Comparison of ENCODE assay signal across 8 cellular contexts in the genomic region with DNA sequence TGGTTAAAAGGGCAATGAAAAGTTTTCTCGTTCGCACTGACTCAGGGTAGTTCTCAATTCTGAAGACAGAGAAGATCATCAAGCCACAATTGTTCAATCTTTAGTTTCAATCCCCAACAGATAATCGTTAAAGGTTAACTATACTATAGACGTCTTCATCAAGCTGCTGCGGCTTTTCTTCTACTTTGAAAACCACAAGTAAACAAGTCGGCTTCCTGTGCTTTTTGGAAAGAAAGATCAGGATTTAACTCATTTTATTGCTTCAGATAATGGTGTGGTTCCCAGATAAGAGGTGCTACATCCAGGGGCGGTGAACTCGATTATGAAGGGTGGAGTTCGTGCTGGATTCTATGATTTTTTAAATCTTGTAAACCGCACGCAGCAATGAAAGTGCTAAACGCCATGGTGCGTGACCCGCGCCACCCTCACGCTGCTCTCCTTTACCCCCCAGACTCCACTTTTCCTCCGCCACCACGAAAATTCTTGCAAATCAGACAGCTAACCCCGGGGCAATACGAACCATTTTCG. TPM values are rescaled to one million over a fixed set of nuclear protein-coding genes. Genes with fewer than 3 reads are reported as not detected.
A peak's percentile ranks its signal among the peaks of the same experiment; 100 is the strongest.
DNase-seq lines count a peak whose midpoint lies in the region; ATAC-seq and TF ChIP-seq lines count a peak whose summit lies in the region.

No MANE protein-coding gene starts in this region.

- 4% methylated on average over 21 of the region's 21 CpGs for WGBS in esophagus muscularis mucosa

- ATAC-seq in GM18873 (IDR thresholded peaks at IDR 0.05; ENCODE audit: low FRiP score, unreplicated experiment) = peak; percentile 42
- peak; percentile 39 for ATAC-seq in HG03097 (IDR thresholded peaks at IDR 0.05; ENCODE audit: low FRiP score, unreplicated experiment)

- H3K27me3 ChIP-seq in esophagus muscularis mucosa = peaks cover 0 to 53% (median 17%) of the 10 kb centered on the region in 4 donors
- H3K27me3 ChIP-seq in parathyroid adenoma (ENCODE audit: control insufficient read depth, insufficient read depth, low read length) = peaks cover 6% of the 10 kb centered on the region

- DNase-seq in RKO (ENCODE audit: low spot score) = peak; percentile 69
- DNase-seq in esophagus muscularis mucosa (ENCODE audit: extremely low spot score) = no peak
- DNase-seq in retina = no peak
- DNase-seq in activated CD4-positive, alpha-beta T cell treated with anti-CD3 and anti-CD28 coated beads, Interleukin-2, amount 50 U/mL, for 1 hour = no peak

- no peaks in the 10 kb centered on the region for H3K79me2 ChIP-seq in parathyroid adenoma

- H3K9ac ChIP-seq in parathyroid adenoma = no peak overlapping the region

- no peak for TF ChIP-seq EP300 in esophagus muscularis mucosa (IDR thresholded peaks at IDR 0.05)

- H3K4me1 ChIP-seq in esophagus muscularis mucosa (peaks cover 7 to 26% (median 24%) of the 10 kb centered on the region in 4 donors), parathyroid adenoma (peaks cover 2% of the 10 kb centered on the region)

- H3K4me2 ChIP-seq in parathyroid adenoma (ENCODE audit: low read length) = peak overlapping the region; percentile 81

- intact Hi-C loops in esophagus muscularis mucosa (cut with DNase I) = no loop called here

- peak overlapping the region; percentile 91 for H3K27ac ChIP-seq in C4-2B
- H3K27ac ChIP-seq in esophagus muscularis mucosa (replicated peaks in 1 of 4) = peak overlapping the region in 2 of 4 donors; percentile 76 to 79
- H3K27ac ChIP-seq in parathyroid adenoma = no peak overlapping the region

- H2AFZ ChIP-seq in parathyroid adenoma = peak overlapping the region; percentile 68

- TF ChIP-seq CTCF in C4-2B (conservative IDR thresholded peaks at IDR 0.05) (no peak), esophagus muscularis mucosa (IDR thresholded peaks at IDR 0.05) (no peak), parathyroid adenoma (IDR thresholded peaks at IDR 0.05) (no peak)

- no peaks in the 10 kb centered on the region for H3K36me3 ChIP-seq in esophagus muscularis mucosa
- H3K36me3 ChIP-seq in parathyroid adenoma (ENCODE audit: control insufficient read depth, insufficient read depth, low read length) = no peaks in the 10 kb centered on the region

- TF ChIP-seq POLR2A in esophagus muscularis mucosa (IDR thresholded peaks at IDR 0.05; ENCODE audit: low read depth) = no peak

- H3K4me3 ChIP-seq in esophagus muscularis mucosa = peak overlapping the region; percentile 61 to 73 (median 68)
- peak overlapping the region; percentile 22 for H3K4me3 ChIP-seq in parathyroid adenoma (ENCODE audit: low read depth, low read length)

- no peaks in the 10 kb centered on the region for H3K9me3 ChIP-seq in esophagus muscularis mucosa
- H3K9me3 ChIP-seq in parathyroid adenoma (ENCODE audit: control insufficient read depth, low read length) = no peaks in the 10 kb centered on the region

RNA-seq across cellular contexts. Expression of a gene that starts 0.5 kb away (rescaled TPM):
- total RNA-seq in esophagus muscularis mucosa = 1 to 10 TPM in 2 of 4 donors, under 1 TPM in 2; 0.42 to 3.1 (median 1.2) TPM
